In the genomic region with DNA sequence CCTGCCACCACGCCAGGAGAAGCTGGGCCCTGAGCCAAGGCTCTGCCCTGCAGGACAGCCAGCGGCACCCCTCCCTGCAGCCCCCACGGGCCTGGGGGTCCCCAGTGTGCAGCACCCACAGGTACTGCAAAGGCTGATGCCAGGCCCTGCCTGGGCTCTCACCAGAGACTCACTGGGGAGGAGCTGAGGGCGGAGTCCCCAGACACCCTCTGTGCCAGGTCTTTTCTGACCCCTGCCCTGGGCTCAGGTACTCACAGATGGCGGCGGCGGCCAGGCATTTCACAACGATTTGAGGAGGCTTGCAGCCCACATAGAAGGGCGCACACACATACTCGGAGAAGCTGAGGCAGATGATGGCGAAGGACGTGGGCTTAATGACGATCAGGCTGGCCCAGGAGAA, we compare ENCODE assay signal across 1 cellular context.
TF ChIP-seq lines count a peak whose summit lies in the region.

No MANE protein-coding gene starts in this region.

TF ChIP-seq in H1, 55 proteins besides CTCF, POLR2A, EP300 and RAD21:
- no peak for TF ChIP-seq JUND (IDR thresholded peaks at IDR 0.05; ENCODE audit: low read length)
- no peak for TF ChIP-seq CHD1 (IDR thresholded peaks at IDR 0.05; ENCODE audit: low read depth, low read length)
- TF ChIP-seq CREB1 (IDR thresholded peaks at IDR 0.05): no peak
- TF ChIP-seq, protein P1, sequence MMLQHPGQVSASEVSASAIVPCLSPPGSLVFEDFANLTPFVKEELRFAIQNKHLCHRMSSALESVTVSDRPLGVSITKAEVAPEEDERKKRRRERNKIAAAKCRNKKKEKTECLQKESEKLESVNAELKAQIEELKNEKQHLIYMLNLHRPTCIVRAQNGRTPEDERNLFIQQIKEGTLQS (IDR thresholded peaks at IDR 0.05; ENCODE audit: insufficient read depth, low read depth, low read length): no peak
- TF ChIP-seq FOSL1 (IDR thresholded peaks at IDR 0.05; ENCODE audit: insufficient read depth, low read depth, low read length): no peak
- TF ChIP-seq SP2 (IDR thresholded peaks at IDR 0.05; ENCODE audit: low read length): no peak
- TF ChIP-seq, protein P2, sequence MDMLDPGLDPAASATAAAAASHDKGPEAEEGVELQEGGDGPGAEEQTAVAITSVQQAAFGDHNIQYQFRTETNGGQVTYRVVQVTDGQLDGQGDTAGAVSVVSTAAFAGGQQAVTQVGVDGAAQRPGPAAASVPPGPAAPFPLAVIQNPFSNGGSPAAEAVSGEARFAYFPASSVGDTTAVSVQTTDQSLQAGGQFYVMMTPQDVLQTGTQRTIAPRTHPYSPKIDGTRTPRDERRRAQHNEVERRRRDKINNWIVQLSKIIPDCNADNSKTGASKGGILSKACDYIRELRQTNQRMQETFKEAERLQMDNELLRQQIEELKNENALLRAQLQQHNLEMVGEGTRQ (IDR thresholded peaks at IDR 0.05; ENCODE audit: low read length): no peak
- no peak for TF ChIP-seq EZH2 (IDR thresholded peaks at IDR 0.05; ENCODE audit: low read depth, low read length, severe bottlenecking)
- TF ChIP-seq EGR1 (IDR thresholded peaks at IDR 0.05; ENCODE audit: borderline replicate concordance, low read depth, low read length): no peak
- TF ChIP-seq SP1 (IDR thresholded peaks at IDR 0.05; ENCODE audit: low read depth, low read length): no peak
- no peak for TF ChIP-seq POLR2AphosphoS5 (IDR thresholded peaks at IDR 0.05; ENCODE audit: low read depth, low read length)
- no peak for TF ChIP-seq SIRT6 (IDR thresholded peaks at IDR 0.05; ENCODE audit: low read length)
- no peak for TF ChIP-seq MAFK (IDR thresholded peaks at IDR 0.05; ENCODE audit: low read depth, low read length)
- no peak for TF ChIP-seq HDAC6 (IDR thresholded peaks at IDR 0.05; ENCODE audit: low read depth, low read length)
- no peak for TF ChIP-seq SUZ12 (IDR thresholded peaks at IDR 0.05; ENCODE audit: low read length)
- TF ChIP-seq, protein P3, sequence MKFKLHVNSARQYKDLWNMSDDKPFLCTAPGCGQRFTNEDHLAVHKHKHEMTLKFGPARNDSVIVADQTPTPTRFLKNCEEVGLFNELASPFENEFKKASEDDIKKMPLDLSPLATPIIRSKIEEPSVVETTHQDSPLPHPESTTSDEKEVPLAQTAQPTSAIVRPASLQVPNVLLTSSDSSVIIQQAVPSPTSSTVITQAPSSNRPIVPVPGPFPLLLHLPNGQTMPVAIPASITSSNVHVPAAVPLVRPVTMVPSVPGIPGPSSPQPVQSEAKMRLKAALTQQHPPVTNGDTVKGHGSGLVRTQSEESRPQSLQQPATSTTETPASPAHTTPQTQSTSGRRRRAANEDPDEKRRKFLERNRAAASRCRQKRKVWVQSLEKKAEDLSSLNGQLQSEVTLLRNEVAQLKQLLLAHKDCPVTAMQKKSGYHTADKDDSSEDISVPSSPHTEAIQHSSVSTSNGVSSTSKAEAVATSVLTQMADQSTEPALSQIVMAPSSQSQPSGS (IDR thresholded peaks at IDR 0.05; ENCODE audit: low read length): no peak
